ENCODE assay signal across 8 cellular contexts in genomic region chr20:50193169-50193850, GRCh38. TPM values are rescaled to one million over a fixed set of nuclear protein-coding genes. Genes with fewer than 3 reads are reported as not detected.
DNase-seq lines count a peak whose midpoint lies in the region; ATAC-seq and TF ChIP-seq lines count a peak whose summit lies in the region.

No MANE protein-coding gene starts in this region.

- peak; percentile 83 for DNase-seq in ELR (ENCODE audit: low read depth)
- DNase-seq in Peyer's patch, result no peak
- DNase-seq in esophagus squamous epithelium (lab: John Stamatoyannopoulos, UW), result no peak
- peak in 4 of 5 donors; percentile 49 to 55 (median 53) for DNase-seq in ovary
- no peak for DNase-seq in NCI-H510A treated with DMSO at 0.1 percent for 48 hours (lab: John Stamatoyannopoulos, UW)
- DNase-seq in retina, result no peak

- intact Hi-C loops in esophagus squamous epithelium (cut with DNase I), result no loop called here
- intact Hi-C loops in ovary (cut with DNase I), result loop anchor here (2.0 to 10.0 kb wide), 5 partner anchors 31 to 191 kb away; no protein-coding TSS in a partner anchor

- H3K36me3 ChIP-seq in Peyer's patch (peaks cover 0 to 22% (median 0%) of the 10 kb centered on the region in 3 donors), esophagus squamous epithelium (peaks cover 0 to 15% (median 4%) of the 10 kb centered on the region in 3 donors), ovary (no peaks in the 10 kb centered on the region)

- ATAC-seq in GM18861 (IDR thresholded peaks at IDR 0.05; ENCODE audit: unreplicated experiment), result no peak
- ATAC-seq in HG03442 (IDR thresholded peaks at IDR 0.05; ENCODE audit: unreplicated experiment), result no peak

- WGBS in esophagus squamous epithelium, 2 donors, result 44 to 46% methylated on average over 8 of the region's 10 CpGs
- WGBS in ovary, 3 donors, result 30 to 39% (median 34%) methylated on average over 10 of the region's 10 CpGs

- H3K4me1 ChIP-seq in Peyer's patch, result peaks cover 0 to 24% (median 11%) of the 10 kb centered on the region in 4 donors
- H3K4me1 ChIP-seq in esophagus squamous epithelium, result peaks cover 22 to 44% (median 23%) of the 10 kb centered on the region in 3 donors
- H3K4me1 ChIP-seq in ovary (ENCODE audit: insufficient read depth), result peaks cover 11% of the 10 kb centered on the region

- H3K27me3 ChIP-seq in Peyer's patch, result no peaks in the 10 kb centered on the region
- no peaks in the 10 kb centered on the region for H3K27me3 ChIP-seq in esophagus squamous epithelium
- H3K27me3 ChIP-seq in ovary, result no peaks in the 10 kb centered on the region

- H3K9me3 ChIP-seq in Peyer's patch (no peaks in the 10 kb centered on the region), esophagus squamous epithelium (no peaks in the 10 kb centered on the region), ovary (no peaks in the 10 kb centered on the region)

- peak overlapping the region; percentile 61 to 95 (median 94) for H3K4me3 ChIP-seq in Peyer's patch
- H3K4me3 ChIP-seq in esophagus squamous epithelium, result peak overlapping the region; percentile 68 to 98 (median 82)
- H3K4me3 ChIP-seq in ovary, result peak overlapping the region; percentile 74

- H3K27ac ChIP-seq in Peyer's patch, result peak overlapping the region; percentile 82 to 98 (median 95)
- peak overlapping the region; percentile 92 to 100 (median 96) for H3K27ac ChIP-seq in esophagus squamous epithelium
- H3K27ac ChIP-seq in ovary, result peak overlapping the region; percentile 91 to 98

- TF ChIP-seq EP300 in ovary (IDR thresholded peaks at IDR 0.05), result no peak

- TF ChIP-seq POLR2A in Peyer's patch (IDR thresholded peaks at IDR 0.05) (no peak), esophagus squamous epithelium (IDR thresholded peaks at IDR 0.05) (no peak), ovary (IDR thresholded peaks at IDR 0.05) (no peak)

- TF ChIP-seq CTCF in Peyer's patch (IDR thresholded peaks at IDR 0.05) (no peak), esophagus squamous epithelium (IDR thresholded peaks at IDR 0.05) (no peak), ovary (IDR thresholded peaks at IDR 0.05) (peak in 1 of 3 donors; percentile 10)

RNA-seq across cellular contexts. Expression of gene CEBPB, which starts 2.7 kb away (rescaled TPM):
- total RNA-seq in Peyer's patch, result 10 to 100 TPM; 13.8 to 41.3 (median 27.8) TPM
- 10 to 100 TPM; 31.3 to 46.5 (median 38.2) TPM for total RNA-seq in esophagus squamous epithelium
- 100 to 1,000 TPM in 5 of 7 donors, 10 to 100 TPM in 2; 84.1 to 296 (median 153) TPM for total RNA-seq in ovary
- 10 to 100 TPM; 15.7 to 19.2 TPM for polyA plus RNA-seq in ovary

RNA-seq across cellular contexts. Expression of gene PEDS1, which starts 39.8 kb away (rescaled TPM):
- total RNA-seq in Peyer's patch (10 to 100 TPM; 13.2 to 34.3 (median 24.5) TPM), esophagus squamous epithelium (10 to 100 TPM; 32.8 to 54.0 (median 46.7) TPM), ovary (10 to 100 TPM in 6 of 7 donors, 1 to 10 TPM in 1; 7.5 to 18.2 (median 12.6) TPM)
- 10 to 100 TPM; 11.6 to 11.7 TPM for polyA plus RNA-seq in ovary

Comparison
In these comparisons a context has a peak if more than half of its experiments do, and no peak if none do; other contexts are left out.
1. DNase-seq: peak in ELR (single experiment) and ovary (4 of 5); none in Peyer's patch (0 of 3), esophagus squamous epithelium (single experiment), NCI-H510A treated with DMSO at 0.1 percent for 48 hours (single experiment) and retina (single experiment).
2. Peak in every context shown above with its lines, with median percentiles within 50 percentile points of each other: H3K27ac ChIP-seq and H3K4me3 ChIP-seq.